In the genomic region with DNA sequence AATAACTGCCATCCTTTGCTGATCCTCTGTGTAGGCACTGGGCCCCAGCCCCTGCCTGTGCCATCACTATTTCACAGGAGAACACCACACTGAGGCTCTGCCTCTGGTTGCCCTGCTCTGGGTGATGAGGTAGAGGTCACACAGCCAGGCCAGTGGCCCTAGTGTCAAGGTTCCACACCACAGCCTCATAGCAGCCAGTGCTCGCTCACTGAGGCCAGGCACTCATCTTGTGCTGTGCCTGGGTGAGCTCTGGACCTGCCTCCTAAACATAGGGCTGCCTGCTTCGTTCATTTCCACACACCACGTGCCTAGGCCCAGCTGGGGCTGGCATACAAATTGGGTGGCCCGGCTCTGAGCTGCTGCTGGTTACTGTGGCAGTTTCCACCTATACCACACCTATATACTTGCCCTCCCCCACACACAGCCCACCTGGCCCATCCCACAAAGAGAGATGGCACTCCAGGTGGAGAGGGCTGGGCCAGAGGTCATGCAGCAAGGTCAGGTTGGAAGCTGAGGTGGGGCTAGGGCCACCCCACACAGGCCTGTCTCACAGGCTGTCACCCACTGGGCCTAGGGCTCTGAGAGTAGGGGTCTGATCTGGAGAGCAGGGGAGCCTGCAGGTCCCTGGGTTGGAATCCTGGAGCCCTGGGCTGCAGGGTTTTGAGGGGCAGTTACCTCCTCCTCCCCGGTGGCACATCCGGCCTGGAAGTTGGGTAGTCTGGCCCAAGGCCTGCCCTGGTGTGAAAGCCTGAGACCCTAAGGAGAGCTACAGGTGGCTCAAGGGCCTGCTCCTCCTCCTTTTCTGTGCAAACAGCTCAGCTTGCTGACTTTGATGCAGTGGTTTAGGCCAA, we compare ENCODE assay signal across 22 cellular contexts. TPM values are rescaled to one million over a fixed set of nuclear protein-coding genes. Genes with fewer than 3 reads are reported as not detected.
DNase-seq lines count a peak whose midpoint lies in the region; ATAC-seq and TF ChIP-seq lines count a peak whose summit lies in the region.
"Had no signal": no experiment of that assay in that cellular context is flagged by ENCODE, and none has a peak within 500 bp of the region (broad histone marks: within the 10 kb centered on the region; RNA-seq: fewer than 3 reads in every experiment).

No MANE protein-coding gene starts in this region.

- no peak overlapping the region for H3K9ac ChIP-seq in mesenchymal stem cell (ENCODE audit: low read length)

- H2BK5ac ChIP-seq in mesenchymal stem cell (ENCODE audit: low read depth, low read length, poor library complexity, severe bottlenecking) = no peak overlapping the region

- no peak for TF ChIP-seq POLR2A in adrenal gland (IDR thresholded peaks at IDR 0.05)

- H3K27ac ChIP-seq in adrenal gland = peak overlapping the region in 4 of 5 donors; percentile 13 to 79 (median 42)
- H3K27ac ChIP-seq in mesenchymal stem cell (ENCODE audit: low read length, poor library complexity, severe bottlenecking) = no peak overlapping the region
- H3K27ac ChIP-seq: vagina had no signal

- WGBS in adrenal gland, 4 donors = 68 to 100% (median 73%) methylated on average over 1 to 6 of the region's 6 CpGs
- WGBS in mesenchymal stem cell = 94% methylated on average over 6 of the region's 6 CpGs

- H3K9me3 ChIP-seq in adrenal gland (replicated peaks in 1 of 3) (no peaks in the 10 kb centered on the region), mesenchymal stem cell (ENCODE audit: control insufficient read depth, low read length) (no peaks in the 10 kb centered on the region)
- H3K9me3 ChIP-seq: vagina had no signal

- no peaks in the 10 kb centered on the region for H3K27me3 Mint-ChIP-seq in activated naive CD8-positive, alpha-beta T cell treated with anti-CD3 and anti-CD28 coated beads, Interleukin-2, amount 10 ng/mL, durations not matched to agents 7 days and 5 days
- no peaks in the 10 kb centered on the region for H3K27me3 Mint-ChIP-seq in activated naive CD8-positive, alpha-beta T cell treated with anti-CD3 and anti-CD28 coated beads for 36 hours
- no peaks in the 10 kb centered on the region for H3K27me3 Mint-ChIP-seq in type B pancreatic cell

- peak overlapping the region; percentile 14 to 16 for H2BK12ac ChIP-seq in mesenchymal stem cell (ENCODE audit: low read length in 2 of 2)

- H4K8ac ChIP-seq in mesenchymal stem cell (ENCODE audit: low read length) = no peak overlapping the region

- H3K4me3 ChIP-seq in adrenal gland (no peak overlapping the region), mesenchymal stem cell (ENCODE audit: insufficient read depth in 1 of 2, low read depth in 1 of 2, low read length in 2 of 2) (no peak overlapping the region)
- H3K4me3 ChIP-seq: vagina had no signal

- H3K36me3 ChIP-seq in adrenal gland (replicated peaks in 1 of 2) (no peaks in the 10 kb centered on the region), mesenchymal stem cell (ENCODE audit: control insufficient read depth in 1 of 2, insufficient read depth in 2 of 2, low read depth in 1 of 2, low read length in 2 of 2) (peaks cover 16 to 38% of the 10 kb centered on the region in 2 experiments)
- H3K36me3 ChIP-seq: vagina had no signal

- peak overlapping the region; percentile 26 for H2AK5ac ChIP-seq in mesenchymal stem cell (ENCODE audit: low read length, severe bottlenecking)

- intact Hi-C loops in adrenal gland (cut with DNase I) = no loop called here

- H3K4ac ChIP-seq in mesenchymal stem cell (ENCODE audit: low read depth in 1 of 2, low read length in 2 of 2) = no peak overlapping the region

- H2AFZ ChIP-seq in mesenchymal stem cell (ENCODE audit: low read depth, low read length) = no peak overlapping the region

- no peak for TF ChIP-seq CTCF in adrenal gland (IDR thresholded peaks at IDR 0.05)
- TF ChIP-seq CTCF in type B pancreatic cell (conservative IDR thresholded peaks at IDR 0.05) = no peak
- no peak for TF ChIP-seq CTCF in omental fat pad (IDR thresholded peaks at IDR 0.05)

- POLR2A ChIA-PET in activated naive CD8-positive, alpha-beta T cell treated with anti-CD3 and anti-CD28 coated beads, Interleukin-2, amount 10 ng/mL, durations not matched to agents 7 days and 5 days (lab: Charles Lee) = interaction anchor here (1.3 kb wide), 1 partner anchor 11 kb away, joined by 4 read pairs; a partner anchor contains a TSS

- peak overlapping the region; percentile 4 for H4K91ac ChIP-seq in mesenchymal stem cell (ENCODE audit: low read length)

- H2BK15ac ChIP-seq in mesenchymal stem cell (ENCODE audit: low read depth, poor library complexity, severe bottlenecking) = no peak overlapping the region

- H3K18ac ChIP-seq in mesenchymal stem cell (ENCODE audit: low read depth in 1 of 2, low read length in 2 of 2) = peak overlapping the region in 1 of 2 experiments; percentile 13

- peak; percentile 28 for DNase-seq in activated naive CD8-positive, alpha-beta T cell treated with anti-CD3 and anti-CD28 coated beads, Interleukin-2, amount 10 ng/mL, durations not matched to agents 7 days and 5 days
- DNase-seq in activated naive CD8-positive, alpha-beta T cell treated with anti-CD3 and anti-CD28 coated beads for 36 hours = no peak
- DNase-seq in adrenal gland (peak in 5 of 7 donors; percentile 8 to 53 (median 23)), mesenchymal stem cell (no peak), type B pancreatic cell (ENCODE audit: extremely low spot score, unreplicated experiment) (no peak), omental fat pad (ENCODE audit: low spot score) (no peak)
- no peak for DNase-seq in NK-92 treated with Interleukin-12 subunit alpha and Interleukin-12 subunit beta, amount 100 ng/mL, for 24 hours (lab: John Stamatoyannopoulos, UW)
- DNase-seq in stimulated activated CD4-positive, alpha-beta T cell treated with anti-CD3 and anti-CD28 coated beads, Interleukin-15, amount 100 ng/mL, for 24 hours = no peak
- DNase-seq: ACHN; effector CD4-positive, alpha-beta T cell; foreskin melanocyte; HCEC 1CT; KG1; mammary epithelial cell; NCI-H187; NCI-H526 treated with DMSO at 0.1 percent for 48 hours; occipital lobe; T-helper 9 cell had no signal

- H3K27ac Mint-ChIP-seq in activated naive CD8-positive, alpha-beta T cell treated with anti-CD3 and anti-CD28 coated beads, Interleukin-2, amount 10 ng/mL, durations not matched to agents 7 days and 5 days = no peak overlapping the region
- no peak overlapping the region for H3K27ac Mint-ChIP-seq in activated naive CD8-positive, alpha-beta T cell treated with anti-CD3 and anti-CD28 coated beads for 36 hours
- peak overlapping the region; percentile 18 for H3K27ac Mint-ChIP-seq in type B pancreatic cell
- H3K27ac Mint-ChIP-seq: activated naive CD4-positive, alpha-beta T cell treated with anti-CD3 and anti-CD28 coated beads, Interleukin-2, amount 50 U/mL, for 72 hours; activated T-helper 1 cell treated with anti-CD3 and anti-CD28 coated beads, Interleukin-12 subunit alpha, Interleukin-12 subunit beta, Interleukin-2, Interleukin-4 antibody, amounts not matched to agents 30 ng/mL and 10 ng/mL and 1 ng/mL, durations not matched to agents 14 hours and 24 hours and 36 hours had no signal

- H3K27me3 ChIP-seq in adrenal gland = no peaks in the 10 kb centered on the region
- H3K27me3 ChIP-seq in mesenchymal stem cell (ENCODE audit: control insufficient read depth in 1 of 2, insufficient read depth in 1 of 2, low read length in 2 of 2) = no peaks in the 10 kb centered on the region
- H3K27me3 ChIP-seq: vagina had no signal

- H2BK120ac ChIP-seq in mesenchymal stem cell (ENCODE audit: low read depth, low read length) = no peak overlapping the region

- no peaks in the 10 kb centered on the region for H3K9me3 Mint-ChIP-seq in activated naive CD8-positive, alpha-beta T cell treated with anti-CD3 and anti-CD28 coated beads, Interleukin-2, amount 10 ng/mL, durations not matched to agents 7 days and 5 days
- no peaks in the 10 kb centered on the region for H3K9me3 Mint-ChIP-seq in activated naive CD8-positive, alpha-beta T cell treated with anti-CD3 and anti-CD28 coated beads for 36 hours
- H3K9me3 Mint-ChIP-seq in type B pancreatic cell = no peaks in the 10 kb centered on the region
- H3K9me3 Mint-ChIP-seq: activated naive CD4-positive, alpha-beta T cell treated with anti-CD3 and anti-CD28 coated beads, Interleukin-2, amount 50 U/mL, for 72 hours; activated T-helper 1 cell treated with anti-CD3 and anti-CD28 coated beads, Interleukin-12 subunit alpha, Interleukin-12 subunit beta, Interleukin-2, Interleukin-4 antibody, amounts not matched to agents 30 ng/mL and 10 ng/mL and 1 ng/mL, durations not matched to agents 14 hours and 24 hours and 36 hours had no signal

- H3K4me1 ChIP-seq in adrenal gland (replicated peaks in 1 of 2) = peaks cover 45 to 67% of the 10 kb centered on the region in 2 donors
- peaks cover 77% of the 10 kb centered on the region for H3K4me1 ChIP-seq in mesenchymal stem cell (ENCODE audit: control insufficient read depth, insufficient read depth, low read depth, low read length)

- H3K4me1 Mint-ChIP-seq in activated naive CD8-positive, alpha-beta T cell treated with anti-CD3 and anti-CD28 coated beads, Interleukin-2, amount 10 ng/mL, durations not matched to agents 7 days and 5 days = peaks cover 1% of the 10 kb centered on the region
- H3K4me1 Mint-ChIP-seq in activated naive CD8-positive, alpha-beta T cell treated with anti-CD3 and anti-CD28 coated beads for 36 hours = no peaks in the 10 kb centered on the region
- peaks cover 37% of the 10 kb centered on the region for H3K4me1 Mint-ChIP-seq in type B pancreatic cell (ENCODE audit: unreplicated experiment)

- no peak overlapping the region for H3K23ac ChIP-seq in mesenchymal stem cell (ENCODE audit: low read length in 2 of 2)

- peak overlapping the region in 1 of 2 experiments; percentile 88 for H3K14ac ChIP-seq in mesenchymal stem cell (ENCODE audit: low read length in 2 of 2)

- H3K4me3 Mint-ChIP-seq in activated naive CD8-positive, alpha-beta T cell treated with anti-CD3 and anti-CD28 coated beads, Interleukin-2, amount 10 ng/mL, durations not matched to agents 7 days and 5 days = no peak overlapping the region
- no peak overlapping the region for H3K4me3 Mint-ChIP-seq in activated naive CD8-positive, alpha-beta T cell treated with anti-CD3 and anti-CD28 coated beads for 36 hours
- H3K4me3 Mint-ChIP-seq in type B pancreatic cell = no peak overlapping the region
- H3K4me3 Mint-ChIP-seq: activated T-helper 1 cell treated with anti-CD3 and anti-CD28 coated beads, Interleukin-12 subunit alpha, Interleukin-12 subunit beta, Interleukin-2, Interleukin-4 antibody, amounts not matched to agents 30 ng/mL and 10 ng/mL and 1 ng/mL, durations not matched to agents 14 hours and 24 hours and 36 hours had no signal

- H3K4me2 ChIP-seq in mesenchymal stem cell (ENCODE audit: low read length, poor library complexity, severe bottlenecking) = no peak overlapping the region

- ATAC-seq in activated naive CD8-positive, alpha-beta T cell treated with anti-CD3 and anti-CD28 coated beads, Interleukin-2, amount 10 ng/mL, durations not matched to agents 7 days and 5 days (ENCODE audit: low read depth) = no peak
- no peak for ATAC-seq in omental fat pad (ENCODE audit: low FRiP score)
- ATAC-seq: activated naive CD4-positive, alpha-beta T cell treated with anti-CD3 and anti-CD28 coated beads, Interleukin-2, amount 50 U/mL, for 72 hours; esophagus mucosa had no signal

- H3K79me1 ChIP-seq in mesenchymal stem cell (replicated peaks; ENCODE audit: low read length, poor library complexity, severe bottlenecking) = no peaks in the 10 kb centered on the region

- H3K36me3 Mint-ChIP-seq in activated naive CD8-positive, alpha-beta T cell treated with anti-CD3 and anti-CD28 coated beads, Interleukin-2, amount 10 ng/mL, durations not matched to agents 7 days and 5 days = no peaks in the 10 kb centered on the region
- no peaks in the 10 kb centered on the region for H3K36me3 Mint-ChIP-seq in activated naive CD8-positive, alpha-beta T cell treated with anti-CD3 and anti-CD28 coated beads for 36 hours
- peaks cover 10% of the 10 kb centered on the region for H3K36me3 Mint-ChIP-seq in type B pancreatic cell
- H3K36me3 Mint-ChIP-seq: activated naive CD4-positive, alpha-beta T cell treated with anti-CD3 and anti-CD28 coated beads, Interleukin-2, amount 50 U/mL, for 72 hours had no signal

RNA-seq across cellular contexts. Expression of a gene that starts 11.2 kb away (rescaled TPM):
- total RNA-seq in activated naive CD8-positive, alpha-beta T cell treated with anti-CD3 and anti-CD28 coated beads, Interleukin-2, amount 10 ng/mL, durations not matched to agents 7 days and 5 days = under 1 TPM; 0.28 to 0.34 TPM
- total RNA-seq in activated naive CD8-positive, alpha-beta T cell treated with anti-CD3 and anti-CD28 coated beads for 36 hours = under 1 TPM; 0.12 to 0.14 TPM
- total RNA-seq in adrenal gland (1 to 10 TPM in 4 of 8 donors, under 1 TPM in 4; 0.55 to 3.6 (median 1.4) TPM), type B pancreatic cell (ENCODE audit: low replicate concordance) (3.3 and 7.0 TPM in 2 replicates), omental fat pad (1 to 10 TPM; 3.4 to 9.7 (median 6.2) TPM)
- polyA plus RNA-seq in adrenal gland = 1 to 10 TPM in 1 of 3 donors, under 1 TPM in 2; 0.15 to 1.4 (median 0.17) TPM
- 0.08 TPM for polyA plus RNA-seq in mesenchymal stem cell (2013, experiment 1 of 2)
- polyA plus RNA-seq in mesenchymal stem cell (2013, experiment 2 of 2) = 0.05 TPM

Comparison
In these comparisons a context has a peak if more than half of its experiments do, and no peak if none do; other contexts are left out.
1. DNase-seq: peak in activated naive CD8-positive, alpha-beta T cell treated with anti-CD3 and anti-CD28 coated beads, Interleukin-2, amount 10 ng/mL, durations not matched to agents 7 days and 5 days (single experiment) and adrenal gland (5 of 7); none in activated naive CD8-positive, alpha-beta T cell treated with anti-CD3 and anti-CD28 coated beads for 36 hours (single experiment), mesenchymal stem cell (single experiment), type B pancreatic cell (single experiment), omental fat pad (single experiment), NK-92 treated with Interleukin-12 subunit alpha and Interleukin-12 subunit beta, amount 100 ng/mL, for 24 hours (single experiment) and stimulated activated CD4-positive, alpha-beta T cell treated with anti-CD3 and anti-CD28 coated beads, Interleukin-15, amount 100 ng/mL, for 24 hours (single experiment).